In genomic region chr17:57665696-57666095, GRCh38 we compare ENCODE assay signal across 14 cellular contexts.
DNase-seq lines count a peak whose midpoint lies in the region; ATAC-seq and TF ChIP-seq lines count a peak whose summit lies in the region.
"Had no signal": no experiment of that assay in that cellular context is flagged by ENCODE, and none has a peak within 500 bp of the region (broad histone marks: within the 10 kb centered on the region; RNA-seq: fewer than 3 reads in every experiment).

No MANE protein-coding gene starts in this region.

- no peak overlapping the region for H3K4me3 ChIP-seq in OCI-LY1 (ENCODE audit: low read depth, low read length, poor library complexity, severe bottlenecking)
- H3K4me3 ChIP-seq in esophagus muscularis mucosa: no peak overlapping the region
- H3K4me3 ChIP-seq in smooth muscle cell: no peak overlapping the region
- H3K4me3 ChIP-seq in H7 (ENCODE audit: insufficient read depth, low read depth, low read length): no peak overlapping the region
- H3K4me3 ChIP-seq: tibial artery had no signal

- H3K79me2 ChIP-seq in OCI-LY1 (ENCODE audit: insufficient read depth, low read length) (no peaks in the 10 kb centered on the region), smooth muscle cell (ENCODE audit: low read depth) (no peaks in the 10 kb centered on the region)

- no peak for TF ChIP-seq EP300 in esophagus muscularis mucosa (IDR thresholded peaks at IDR 0.05)

- H3K9me3 ChIP-seq in OCI-LY1 (ENCODE audit: low read length) (no peaks in the 10 kb centered on the region), esophagus muscularis mucosa (no peaks in the 10 kb centered on the region), smooth muscle cell (replicated peaks; ENCODE audit: low read depth) (no peaks in the 10 kb centered on the region)
- H3K9me3 ChIP-seq: tibial artery had no signal

- H3K4me1 Mint-ChIP-seq in CD14-positive monocyte: peaks cover 10% of the 10 kb centered on the region

- no peak overlapping the region for H3K27ac Mint-ChIP-seq in CD14-positive monocyte
- H3K27ac Mint-ChIP-seq: activated CD4-positive, alpha-beta T cell treated with anti-CD3 and anti-CD28 coated beads for 36 hours had no signal

- H3K27ac ChIP-seq in OCI-LY1 (ENCODE audit: low read depth, low read length, poor library complexity, severe bottlenecking): peak overlapping the region; percentile 87
- peak overlapping the region in 3 of 4 donors; percentile 69 to 90 (median 89) for H3K27ac ChIP-seq in esophagus muscularis mucosa (replicated peaks in 1 of 4)
- peak overlapping the region; percentile 100 for H3K27ac ChIP-seq in smooth muscle cell (ENCODE audit: low read depth)
- H3K27ac ChIP-seq: tibial artery had no signal

- DNase-seq in CD14-positive monocyte (ENCODE audit: low spot score) (peak; percentile 23), esophagus muscularis mucosa (ENCODE audit: extremely low spot score) (no peak), smooth muscle cell (lab: John Stamatoyannopoulos, UW; ENCODE audit: unreplicated experiment) (no peak), NCI-H82 treated with DMSO at 0.1 percent for 48 hours (lab: John Stamatoyannopoulos, UW; ENCODE audit: unreplicated experiment) (no peak), H7 (no peak), DMS153 treated with DMSO at 0.1 percent for 48 hours (lab: John Stamatoyannopoulos, UW; ENCODE audit: unreplicated experiment) (no peak)
- DNase-seq: activated CD4-positive, alpha-beta T cell treated with anti-CD3 and anti-CD28 coated beads for 36 hours; HCEC 1CT; MV-4-11; NCI-H2107 had no signal

- TF ChIP-seq CTCF in CD14-positive monocyte (IDR thresholded peaks at IDR 0.05) (no peak), OCI-LY1 (IDR thresholded peaks at IDR 0.05; ENCODE audit: low read length) (no peak), esophagus muscularis mucosa (IDR thresholded peaks at IDR 0.05) (no peak), smooth muscle cell (IDR thresholded peaks at IDR 0.05; ENCODE audit: borderline replicate concordance, insufficient read depth, poor library complexity, severe bottlenecking) (no peak)

- H3K4me2 ChIP-seq in OCI-LY1 (ENCODE audit: low read length) (no peak overlapping the region; the same call in 1 of the 2 replicates), smooth muscle cell (no peak overlapping the region)

- H3K9ac ChIP-seq in OCI-LY1 (ENCODE audit: low read length) (peak overlapping the region; percentile 2; the same call in 1 of the 2 replicates), smooth muscle cell (ENCODE audit: low read depth) (no peak overlapping the region)

- peaks cover 41% of the 10 kb centered on the region for H3K4me1 ChIP-seq in OCI-LY1 (ENCODE audit: insufficient read depth, low read length, severe bottlenecking)
- H3K4me1 ChIP-seq in esophagus muscularis mucosa: peaks cover 31 to 64% (median 57%) of the 10 kb centered on the region in 4 donors
- peaks cover 47% of the 10 kb centered on the region for H3K4me1 ChIP-seq in smooth muscle cell (ENCODE audit: low read depth)

- H4K20me1 ChIP-seq in OCI-LY1 (ENCODE audit: insufficient read depth, low read length): no peaks in the 10 kb centered on the region
- no peaks in the 10 kb centered on the region for H4K20me1 ChIP-seq in smooth muscle cell (ENCODE audit: low read depth)

- peaks cover 0 to 2% (median 0%) of the 10 kb centered on the region in 7 donors for H3K9me3 Mint-ChIP-seq in CD14-positive monocyte

- H3K36me3 ChIP-seq in OCI-LY1 (ENCODE audit: insufficient read depth, low read length) (peaks cover 49% of the 10 kb centered on the region), esophagus muscularis mucosa (no peaks in the 10 kb centered on the region), smooth muscle cell (ENCODE audit: low read depth) (no peaks in the 10 kb centered on the region), H7 (replicated peaks; ENCODE audit: control insufficient read depth, insufficient read depth, low read length) (no peaks in the 10 kb centered on the region)
- H3K36me3 ChIP-seq: tibial artery had no signal

- H3K36me3 Mint-ChIP-seq in CD14-positive monocyte: peaks cover 0 to 8% of the 10 kb centered on the region in 2 donors

- H3K4me3 Mint-ChIP-seq in CD14-positive monocyte: no peak overlapping the region
- H3K4me3 Mint-ChIP-seq: activated CD4-positive, alpha-beta T cell treated with anti-CD3 and anti-CD28 coated beads for 36 hours had no signal

- H2AFZ ChIP-seq in OCI-LY1 (ENCODE audit: low read length) (no peak overlapping the region), smooth muscle cell (ENCODE audit: low read depth) (no peak overlapping the region)

- no peak for TF ChIP-seq POLR2A in esophagus muscularis mucosa (IDR thresholded peaks at IDR 0.05; ENCODE audit: low read depth)

- H3K27me3 ChIP-seq in OCI-LY1 (ENCODE audit: insufficient read depth, low read length): no peaks in the 10 kb centered on the region
- H3K27me3 ChIP-seq in esophagus muscularis mucosa: no peaks in the 10 kb centered on the region
- H3K27me3 ChIP-seq in smooth muscle cell (ENCODE audit: low read depth): no peaks in the 10 kb centered on the region
- no peaks in the 10 kb centered on the region for H3K27me3 ChIP-seq in H7 (ENCODE audit: control insufficient read depth, insufficient read depth, low read length)
- H3K27me3 ChIP-seq: tibial artery had no signal

- no peak for ATAC-seq in GM18517 (IDR thresholded peaks at IDR 0.05; ENCODE audit: unreplicated experiment)
- ATAC-seq: activated CD4-positive, alpha-beta T cell treated with anti-CD3 and anti-CD28 coated beads for 36 hours; Right ventricle myocardium inferior had no signal

- intact Hi-C loops in CD14-positive monocyte (cut with micrococcal nuclease): no loop called here
- intact Hi-C loops in esophagus muscularis mucosa (cut with DNase I): loop anchor here (5.0 to 10.0 kb wide), 2 partner anchors 339 to 423 kb away; partner anchors contain the start of gene SRSF1

- no peaks in the 10 kb centered on the region for H3K9me2 ChIP-seq in OCI-LY1 (ENCODE audit: low read depth, low read length)

- peaks cover 2 to 3% (median 2%) of the 10 kb centered on the region in 3 donors for H3K27me3 Mint-ChIP-seq in CD14-positive monocyte (ENCODE audit: low read depth in 3 of 3)
- H3K27me3 Mint-ChIP-seq: activated CD4-positive, alpha-beta T cell treated with anti-CD3 and anti-CD28 coated beads for 36 hours had no signal

- H3F3A ChIP-seq in OCI-LY1 (ENCODE audit: insufficient read depth, low read length) (no peaks in the 10 kb centered on the region; the same call in 1 of the 2 replicates), smooth muscle cell (ENCODE audit: low read depth) (peaks cover 34% of the 10 kb centered on the region)

- WGBS in esophagus muscularis mucosa: 77% methylated on average over 2 of the region's 4 CpGs
- 73% methylated on average over 4 of the region's 4 CpGs for WGBS in smooth muscle cell (ENCODE audit: low lambda C conversion rate)
